In the genomic region with DNA sequence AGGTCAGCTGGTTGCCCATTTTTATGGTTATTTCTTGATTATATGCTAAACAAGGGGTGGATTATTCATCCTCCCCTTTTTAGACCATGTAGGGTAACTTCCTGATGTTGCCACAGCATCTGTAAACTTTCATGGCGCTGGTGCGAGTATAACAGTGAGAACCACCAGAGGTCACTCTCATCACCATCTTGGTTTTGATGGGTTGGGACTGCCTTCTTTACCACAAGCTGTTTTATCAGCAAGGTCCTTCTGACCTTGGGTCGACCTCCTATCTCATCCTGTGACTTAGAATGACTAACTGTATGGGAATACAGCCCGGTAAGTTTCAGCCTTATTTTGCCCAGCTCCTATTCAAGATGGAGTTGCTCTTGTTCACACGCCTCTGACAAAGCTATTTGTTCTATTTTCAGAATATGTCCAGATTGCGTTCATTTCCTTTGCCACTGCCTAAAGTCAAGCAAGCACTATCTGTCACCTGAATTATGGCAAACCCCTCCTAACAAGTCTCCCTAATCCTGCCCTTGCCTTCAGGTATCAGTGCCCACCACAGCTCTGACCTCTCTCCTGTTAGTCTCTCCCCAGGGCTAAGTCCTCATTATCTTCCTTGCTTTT, we compare ENCODE assay signal across 12 cellular contexts.
A peak's percentile ranks its signal among the peaks of the same experiment; 100 is the strongest.
DNase-seq lines count a peak whose midpoint lies in the region; ATAC-seq and TF ChIP-seq lines count a peak whose summit lies in the region.
"Had no signal": no experiment of that assay in that cellular context is flagged by ENCODE, and none has a peak within 500 bp of the region (broad histone marks: within the 10 kb centered on the region; RNA-seq: fewer than 3 reads in every experiment).

No MANE protein-coding gene starts in this region.

- no peaks in the 10 kb centered on the region for H4K20me1 ChIP-seq in mammary epithelial cell (ENCODE audit: insufficient read depth, low read length)

- H3K9me3 Mint-ChIP-seq in MCF 10A (ENCODE audit: unreplicated experiment), result no peaks in the 10 kb centered on the region
- H3K9me3 Mint-ChIP-seq in type B pancreatic cell, result peaks cover 5% of the 10 kb centered on the region
- peaks cover 19 to 28% of the 10 kb centered on the region in 2 donors for H3K9me3 Mint-ChIP-seq in activated naive CD4-positive, alpha-beta T cell treated with anti-CD3 and anti-CD28 coated beads, Interleukin-2, amount 50 U/mL, for 72 hours

- no peaks in the 10 kb centered on the region for H3K9me3 ChIP-seq in mammary epithelial cell (replicated peaks; ENCODE audit: insufficient read depth, low read length)
- H3K9me3 ChIP-seq in Panc1 (ENCODE audit: control insufficient read depth, insufficient read depth, low read depth, low read length), result no peaks in the 10 kb centered on the region
- H3K9me3 ChIP-seq: suprapubic skin had no signal

- peak; percentile 42 for DNase-seq in MCF 10A (ENCODE audit: unreplicated experiment)
- DNase-seq in mammary epithelial cell, result no peak
- DNase-seq in Panc1 (ENCODE audit: low read depth, low spot score), result no peak
- peak; percentile 15 for DNase-seq in fibroblast of mammary gland (ENCODE audit: low read depth)
- DNase-seq in type B pancreatic cell (ENCODE audit: extremely low spot score, unreplicated experiment), result no peak
- no peak for DNase-seq in NCI-H2081 (lab: John Stamatoyannopoulos, UW)
- DNase-seq in activated naive CD4-positive, alpha-beta T cell treated with anti-CD3 and anti-CD28 coated beads, Interleukin-2, amount 50 U/mL, for 72 hours (ENCODE audit: low spot score in 2 of 2), result no peak
- DNase-seq: CD4-positive, CD25-positive, alpha-beta regulatory T cell had no signal

- H3K4me1 ChIP-seq in mammary epithelial cell (ENCODE audit: insufficient read depth, low read length) (no peaks in the 10 kb centered on the region), Panc1 (ENCODE audit: control insufficient read depth, insufficient read depth, low read length) (no peaks in the 10 kb centered on the region)
- H3K4me1 ChIP-seq: suprapubic skin had no signal

- H3K4me3 ChIP-seq in mammary epithelial cell (replicated peaks in 1 of 3; ENCODE audit: insufficient read depth in 1 of 3, low read depth in 2 of 3, low read length in 3 of 3) (no peak overlapping the region), Panc1 (ENCODE audit: low read depth in 2 of 2, low read length in 2 of 2) (no peak overlapping the region), fibroblast of mammary gland (ENCODE audit: control insufficient read depth, low read depth, low read length) (no peak overlapping the region)
- H3K4me3 ChIP-seq: suprapubic skin had no signal

- H3K4me2 ChIP-seq in mammary epithelial cell (ENCODE audit: insufficient read depth, low read depth, low read length), result no peak overlapping the region

- H3K27ac ChIP-seq in mammary epithelial cell (ENCODE audit: insufficient read depth, low read depth, low read length), result no peak overlapping the region
- H3K27ac ChIP-seq in Panc1 (ENCODE audit: low read length), result no peak overlapping the region
- H3K27ac ChIP-seq: suprapubic skin had no signal

- CTCF ChIA-PET in MCF 10A (lab: Yijun Ruan, JAX), result interaction anchor here (0.6 to 3.0 kb wide), 22 partner anchors 9 to 1297 kb away, joined by 3 to 16 read pairs (median 3); no protein-coding TSS in a partner anchor
- CTCF ChIA-PET in mammary epithelial cell (lab: Charles Lee; ENCODE audit: low non-redundant PET), result no interaction called here
- CTCF ChIA-PET in Panc1 (lab: Charles Lee), result no interaction called here

- H3K4me3 Mint-ChIP-seq in MCF 10A (ENCODE audit: unreplicated experiment), result no peak overlapping the region
- H3K4me3 Mint-ChIP-seq in type B pancreatic cell, result no peak overlapping the region
- H3K4me3 Mint-ChIP-seq: activated naive CD4-positive, alpha-beta T cell treated with anti-CD3 and anti-CD28 coated beads, Interleukin-2, amount 50 U/mL, for 24 hours; CD4-positive, CD25-positive, alpha-beta regulatory T cell; T-helper 1 cell treated with Interleukin-12 subunit alpha and Interleukin-12 subunit beta and Interleukin-4 antibody, amounts not matched to agents 30 μg/mL and 1 μg/mL, for 36 hours had no signal

- POLR2A ChIA-PET in MCF 10A (lab: Yijun Ruan, JAX) (interaction anchor here (0.6 to 1.7 kb wide), 2 partner anchors 61 to 1699 kb away, joined by 4 read pairs; no protein-coding TSS in a partner anchor), Panc1 (lab: Charles Lee) (no interaction called here)

- dilution Hi-C loops in mammary epithelial cell (cut with HindIII; ENCODE audit: low sequenced_read_pairs), result no loop called here

- no peak overlapping the region for H3K9ac ChIP-seq in mammary epithelial cell (ENCODE audit: insufficient read depth, low read length)

- no peaks in the 10 kb centered on the region for H3K27me3 Mint-ChIP-seq in MCF 10A (ENCODE audit: insufficient read depth, unreplicated experiment)
- no peaks in the 10 kb centered on the region for H3K27me3 Mint-ChIP-seq in type B pancreatic cell
- H3K27me3 Mint-ChIP-seq: activated naive CD4-positive, alpha-beta T cell treated with anti-CD3 and anti-CD28 coated beads, Interleukin-2, amount 50 U/mL, for 24 hours; CD4-positive, CD25-positive, alpha-beta regulatory T cell had no signal

- H3K4me1 Mint-ChIP-seq in MCF 10A (ENCODE audit: insufficient read depth, unreplicated experiment) (peaks cover 6% of the 10 kb centered on the region), type B pancreatic cell (ENCODE audit: unreplicated experiment) (no peaks in the 10 kb centered on the region)
- H3K4me1 Mint-ChIP-seq: activated naive CD4-positive, alpha-beta T cell treated with anti-CD3 and anti-CD28 coated beads, Interleukin-2, amount 50 U/mL, for 24 hours; CD4-positive, CD25-positive, alpha-beta regulatory T cell had no signal

- H3K27ac Mint-ChIP-seq in MCF 10A (ENCODE audit: low read depth, unreplicated experiment) (peak overlapping the region; percentile 37), type B pancreatic cell (no peak overlapping the region)
- H3K27ac Mint-ChIP-seq in activated naive CD4-positive, alpha-beta T cell treated with anti-CD3 and anti-CD28 coated beads, Interleukin-2, amount 50 U/mL, for 72 hours, result no peak overlapping the region
- H3K27ac Mint-ChIP-seq: activated naive CD4-positive, alpha-beta T cell treated with anti-CD3 and anti-CD28 coated beads, Interleukin-2, amount 50 U/mL, for 24 hours; CD4-positive, CD25-positive, alpha-beta regulatory T cell; T-helper 1 cell treated with Interleukin-12 subunit alpha and Interleukin-12 subunit beta and Interleukin-4 antibody, amounts not matched to agents 30 μg/mL and 1 μg/mL, for 36 hours had no signal

- H3K36me3 Mint-ChIP-seq in MCF 10A (ENCODE audit: insufficient read depth, unreplicated experiment), result no peaks in the 10 kb centered on the region
- peaks cover 3% of the 10 kb centered on the region for H3K36me3 Mint-ChIP-seq in type B pancreatic cell
- H3K36me3 Mint-ChIP-seq in activated naive CD4-positive, alpha-beta T cell treated with anti-CD3 and anti-CD28 coated beads, Interleukin-2, amount 50 U/mL, for 72 hours, result no peaks in the 10 kb centered on the region
- H3K36me3 Mint-ChIP-seq: activated naive CD4-positive, alpha-beta T cell treated with anti-CD3 and anti-CD28 coated beads, Interleukin-2, amount 50 U/mL, for 24 hours; CD4-positive, CD25-positive, alpha-beta regulatory T cell had no signal

- in situ Hi-C loops in mammary epithelial cell (cut with MboI; ENCODE audit: low sequenced_read_pairs in 2 of 2) (no loop called here), Panc1 (cut with HindIII; ENCODE audit: low pct_unique_long_range_greater_than_20kb, low sequenced_read_pairs) (no loop called here)

- TF ChIP-seq CTCF in MCF 10A (IDR thresholded peaks at IDR 0.05; ENCODE audit: unreplicated experiment) (peak; percentile 44), mammary epithelial cell (conservative IDR thresholded peaks at IDR 0.05 in 1 of 2, IDR thresholded peaks at IDR 0.05 in 1 of 2; ENCODE audit: extremely low read depth in 1 of 2, insufficient read depth in 1 of 2, low read depth in 1 of 2, low read length in 2 of 2) (peak in 1 of 2 donors; percentile 24), Panc1 (IDR thresholded peaks at IDR 0.05) (peak; percentile 48), fibroblast of mammary gland (conservative IDR thresholded peaks at IDR 0.05; ENCODE audit: control insufficient read depth, insufficient read depth, low read depth, low read length) (peak; percentile 13), type B pancreatic cell (conservative IDR thresholded peaks at IDR 0.05) (peak; percentile 67)

- intact Hi-C loops in MCF 10A (cut with micrococcal nuclease), result loop anchor here (1.0 to 10.0 kb wide), 4 partner anchors 466 to 1296 kb away; no protein-coding TSS in a partner anchor
- intact Hi-C loops in mammary epithelial cell (cut with micrococcal nuclease), result no loop called here
- intact Hi-C loops in Panc1 (cut with micrococcal nuclease; ENCODE audit: unreplicated experiment), result no loop called here

- H2AFZ ChIP-seq in mammary epithelial cell (ENCODE audit: low read depth, low read length), result no peak overlapping the region

- WGBS in mammary epithelial cell (ENCODE audit: low coverage, missing lambda C conversion rate), result 78% methylated on average over 5 of the region's 6 CpGs

- ATAC-seq in Panc1, result no peak
- no peak for ATAC-seq in activated naive CD4-positive, alpha-beta T cell treated with anti-CD3 and anti-CD28 coated beads, Interleukin-2, amount 50 U/mL, for 72 hours
- ATAC-seq in GM21786 (IDR thresholded peaks at IDR 0.05; ENCODE audit: unreplicated experiment), result no peak

- H3K36me3 ChIP-seq in mammary epithelial cell (ENCODE audit: insufficient read depth, low read length) (no peaks in the 10 kb centered on the region), Panc1 (ENCODE audit: control insufficient read depth, insufficient read depth, low read length) (no peaks in the 10 kb centered on the region)
- H3K36me3 ChIP-seq: suprapubic skin had no signal

- H3K27me3 ChIP-seq in mammary epithelial cell (ENCODE audit: insufficient read depth, low read length), result no peaks in the 10 kb centered on the region
- no peaks in the 10 kb centered on the region for H3K27me3 ChIP-seq in Panc1 (ENCODE audit: control insufficient read depth, insufficient read depth, low read length)
- H3K27me3 ChIP-seq: suprapubic skin had no signal

- H3K79me2 ChIP-seq in mammary epithelial cell (ENCODE audit: insufficient read depth, low read length), result no peaks in the 10 kb centered on the region

- BruUV-seq in MCF 10A (replicated peaks; lab: Mats Ljungman, UMichigan) (no TSS peak), mammary epithelial cell (replicated peaks; lab: Mats Ljungman, UMichigan) (no TSS peak), Panc1 (replicated peaks; lab: Mats Ljungman, UMichigan) (no TSS peak)

Comparison
In these comparisons a context has a peak if more than half of its experiments do, and no peak if none do; other contexts are left out.
1. DNase-seq: peak in MCF 10A (single experiment) and fibroblast of mammary gland (single experiment); none in mammary epithelial cell (single experiment), Panc1 (single experiment), type B pancreatic cell (single experiment), NCI-H2081 (0 of 2) and activated naive CD4-positive, alpha-beta T cell treated with anti-CD3 and anti-CD28 coated beads, Interleukin-2, amount 50 U/mL, for 72 hours (0 of 2).